Comparison of ENCODE assay signal across 8 cellular contexts in genomic region chr11:19241260-19242183, GRCh38. TPM values are rescaled to one million over a fixed set of nuclear protein-coding genes. Genes with fewer than 3 reads are reported as not detected.
DNase-seq lines count a peak whose midpoint lies in the region; ATAC-seq and TF ChIP-seq lines count a peak whose summit lies in the region.

No MANE protein-coding gene starts in this region.

- intact Hi-C loops in CD8-positive, alpha-beta T cell (cut with DNase I, micrococcal nuclease) = loop anchor here (5.0 to 10.0 kb wide), 2 partner anchors 124 to 473 kb away; partner anchors contain the start of genes NAV2 (in 1 of the 2) and ZDHHC13 (in 1 of the 2)

- peaks cover 18% of the 10 kb centered on the region for H3K4me1 Mint-ChIP-seq in CD8-positive, alpha-beta T cell (ENCODE audit: low read depth)

- H3K9me3 ChIP-seq in CD8-positive, alpha-beta T cell (ENCODE audit: low read length) = no peaks in the 10 kb centered on the region
- H3K9me3 ChIP-seq in SJSA1 (replicated peaks) = no peaks in the 10 kb centered on the region
- H3K9me3 ChIP-seq in duodenal mucosa (ENCODE audit: control insufficient read depth in 1 of 2, low read length in 2 of 2) = no peaks in the 10 kb centered on the region
- H3K9me3 ChIP-seq in muscle layer of colon (ENCODE audit: low read length) = no peaks in the 10 kb centered on the region

- H3K27ac Mint-ChIP-seq in CD8-positive, alpha-beta T cell = no peak overlapping the region

- H3K36me3 Mint-ChIP-seq in CD8-positive, alpha-beta T cell = no peaks in the 10 kb centered on the region

- H3K27ac ChIP-seq in CD8-positive, alpha-beta T cell (ENCODE audit: low read depth, low read length) = no peak overlapping the region
- H3K27ac ChIP-seq in SJSA1 (peak overlapping the region; percentile 91), duodenal mucosa (ENCODE audit: low read depth, low read length) (peak overlapping the region; percentile 22), muscle layer of colon (ENCODE audit: low read depth, low read length) (no peak overlapping the region), urinary bladder (ENCODE audit: low read depth) (peak overlapping the region; percentile 12)

- peak; percentile 15 for ATAC-seq in CD8-positive, alpha-beta T cell
- ATAC-seq in HG03135 (IDR thresholded peaks at IDR 0.05; ENCODE audit: unreplicated experiment) = peak; percentile 46

- peak; percentile 43 for TF ChIP-seq POLR2A in GM19193 (IDR thresholded peaks at IDR 0.05; ENCODE audit: extremely low read depth, insufficient read depth, insufficient read length)

- peak in 1 of 7 experiments; percentile 24 for DNase-seq in CD8-positive, alpha-beta T cell
- DNase-seq in SJSA1 (ENCODE audit: low read depth in 1 of 2, low spot score in 2 of 2) (peak; percentile 46 to 53), Kasumi-1 (lab: John Stamatoyannopoulos, UW) (no peak)

- H3K9me3 Mint-ChIP-seq in CD8-positive, alpha-beta T cell = no peaks in the 10 kb centered on the region

- H3K36me3 ChIP-seq in CD8-positive, alpha-beta T cell (ENCODE audit: insufficient read depth, low read length) = no peaks in the 10 kb centered on the region
- H3K36me3 ChIP-seq in SJSA1 (peaks cover 16% of the 10 kb centered on the region), duodenal mucosa (ENCODE audit: control insufficient read depth in 1 of 2, insufficient read depth in 2 of 2, low read length in 2 of 2) (no peaks in the 10 kb centered on the region), muscle layer of colon (ENCODE audit: insufficient read depth, low read length) (no peaks in the 10 kb centered on the region), urinary bladder (ENCODE audit: insufficient read depth) (no peaks in the 10 kb centered on the region)

- CTCF ChIA-PET in CD8-positive, alpha-beta T cell (lab: Charles Lee) = no interaction called here

- POLR2A ChIA-PET in CD8-positive, alpha-beta T cell (lab: Charles Lee) = no interaction called here

- WGBS in urinary bladder = under 1% methylated on average over 92 of the region's 92 CpGs

- peaks cover 21% of the 10 kb centered on the region for H3K27me3 ChIP-seq in CD8-positive, alpha-beta T cell (ENCODE audit: insufficient read depth, low read length)
- H3K27me3 ChIP-seq in SJSA1 (replicated peaks) (no peaks in the 10 kb centered on the region), duodenal mucosa (ENCODE audit: control insufficient read depth in 1 of 2, insufficient read depth in 2 of 2, low read length in 2 of 2) (peaks cover 6 to 10% of the 10 kb centered on the region in 2 donors), muscle layer of colon (ENCODE audit: control insufficient read depth in 1 of 2, insufficient read depth in 2 of 2, low read length in 2 of 2) (peaks cover 31 to 43% of the 10 kb centered on the region in 2 donors)

- H3K4me3 ChIP-seq in CD8-positive, alpha-beta T cell (ENCODE audit: low read depth, low read length) = peak overlapping the region; percentile 67
- H3K4me3 ChIP-seq in SJSA1 = peak overlapping the region; percentile 88
- H3K4me3 ChIP-seq in duodenal mucosa (ENCODE audit: low read depth in 1 of 2, low read length in 2 of 2) = peak overlapping the region; percentile 82 to 86
- H3K4me3 ChIP-seq in muscle layer of colon (ENCODE audit: low read depth in 1 of 2, low read length in 2 of 2) = peak overlapping the region; percentile 48 to 52
- peak overlapping the region; percentile 68 for H3K4me3 ChIP-seq in urinary bladder (ENCODE audit: low read depth, low read length)

- peak overlapping the region; percentile 85 for H3K4me3 Mint-ChIP-seq in CD8-positive, alpha-beta T cell

- H3K9ac ChIP-seq in duodenal mucosa (ENCODE audit: low read depth in 1 of 2, low read length in 2 of 2) = peak overlapping the region; percentile 44
- H3K9ac ChIP-seq in muscle layer of colon (ENCODE audit: low read length) = no peak overlapping the region

- no peak for TF ChIP-seq CTCF in CD8-positive, alpha-beta T cell (IDR thresholded peaks at IDR 0.05)

- peaks cover 42% of the 10 kb centered on the region for H3K27me3 Mint-ChIP-seq in CD8-positive, alpha-beta T cell (ENCODE audit: low read depth)

- H3K4me1 ChIP-seq in CD8-positive, alpha-beta T cell (ENCODE audit: insufficient read depth, low read length) = peaks cover 20% of the 10 kb centered on the region
- H3K4me1 ChIP-seq in SJSA1 (replicated peaks) = peaks cover 3% of the 10 kb centered on the region
- peaks cover 29 to 39% of the 10 kb centered on the region in 2 donors for H3K4me1 ChIP-seq in duodenal mucosa (ENCODE audit: control insufficient read depth in 1 of 2, insufficient read depth in 2 of 2, low read length in 2 of 2)
- H3K4me1 ChIP-seq in muscle layer of colon (ENCODE audit: insufficient read depth, low read length) = peaks cover 17% of the 10 kb centered on the region
- no peaks in the 10 kb centered on the region for H3K4me1 ChIP-seq in urinary bladder (ENCODE audit: insufficient read depth)

RNA-seq across cellular contexts. Expression of gene E2F8, which starts 0.8 kb away (rescaled TPM):
- total RNA-seq in CD8-positive, alpha-beta T cell = under 1 TPM in 1 of 2 experiments, not detected in 1; 0.19 TPM
- 4.2 and 8.8 TPM in 2 replicates for total RNA-seq in SJSA1 (2014; rRNA removed; shearing (Covaris generic))
- 4.8 TPM for total RNA-seq in urinary bladder
- polyA plus RNA-seq in urinary bladder = 0.41 TPM

RNA-seq across cellular contexts. Expression of gene CSRP3, which starts 39.7 kb away (rescaled TPM):
- not detected for total RNA-seq in CD8-positive, alpha-beta T cell
- total RNA-seq in SJSA1 (2014; rRNA removed; shearing (Covaris generic)) = not detected in 2 replicates
- total RNA-seq in urinary bladder = 24.0 TPM
- polyA plus RNA-seq in urinary bladder = not detected

Comparison
In these comparisons a context has a peak if more than half of its experiments do, and no peak if none do; other contexts are left out.
1. DNase-seq: peak in SJSA1 (2 of 2); none in Kasumi-1 (0 of 2).
2. H3K27ac ChIP-seq: peak in SJSA1 (single experiment), duodenal mucosa (single experiment) and urinary bladder (single experiment); none in CD8-positive, alpha-beta T cell (single experiment) and muscle layer of colon (single experiment).
3. RNA of gene CSRP3, which starts 39.7 kb away (total RNA-seq): 24.0 TPM in urinary bladder (single experiment); not detected in CD8-positive, alpha-beta T cell and not detected in SJSA1; every median in the first group is over 10 times any median in the second.
4. Peak in every context shown above with its lines, with median percentiles within 50 percentile points of each other: H3K4me3 ChIP-seq.